In the genomic region with DNA sequence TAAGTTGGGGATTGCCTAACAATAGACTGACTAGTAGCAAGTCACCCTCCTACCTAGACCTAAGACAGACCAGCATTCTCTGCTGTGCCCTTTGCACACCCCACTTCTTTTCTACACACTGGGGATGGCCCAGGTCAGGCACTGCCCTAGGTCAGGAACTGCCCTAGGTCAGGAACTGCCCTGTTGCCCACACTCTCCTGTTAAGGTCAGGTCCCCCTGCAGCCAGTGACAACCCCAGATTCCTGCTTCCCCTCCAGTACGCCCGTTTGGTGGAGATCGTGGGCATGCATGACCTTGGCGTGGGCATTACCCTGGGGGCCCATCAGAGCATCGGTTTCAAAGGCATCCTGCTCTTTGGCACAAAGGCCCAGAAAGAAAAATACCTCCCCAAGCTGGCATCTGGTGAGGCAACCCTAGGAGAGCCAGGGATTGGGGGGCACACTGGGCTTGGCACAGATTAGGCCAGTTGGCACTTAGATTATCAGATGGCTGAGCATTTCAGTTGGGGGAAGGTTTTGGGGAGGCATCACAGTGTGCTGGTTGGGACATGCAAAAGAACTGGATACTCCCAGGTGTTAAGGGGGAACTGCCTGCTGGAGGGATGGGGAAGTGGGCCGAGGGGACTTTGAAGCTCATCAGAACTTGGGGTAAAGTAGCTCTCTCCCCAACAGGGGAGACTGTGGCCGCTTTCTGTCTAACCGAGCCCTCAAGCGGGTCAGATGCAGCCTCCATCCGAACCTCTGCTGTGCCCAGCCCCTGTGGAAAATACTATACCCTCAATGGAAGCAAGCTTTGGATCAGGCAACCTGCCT, we compare ENCODE assay signal across 6 cellular contexts. TPM values are rescaled to one million over a fixed set of nuclear protein-coding genes. Genes with fewer than 3 reads are reported as not detected.
A peak's percentile ranks its signal among the peaks of the same experiment; 100 is the strongest.
DNase-seq lines count a peak whose midpoint lies in the region; ATAC-seq and TF ChIP-seq lines count a peak whose summit lies in the region.

No MANE protein-coding gene starts in this region.

- H3K36me3 ChIP-seq in BLaER1 treated with 17β-estradiol and CSF1 and Interleukin-3, amounts not matched to agents 10 nM and 100 nM: peaks cover 50 to 57% (median 52%) of the 10 kb centered on the region in 11 experiments
- peaks cover 0 to 45% (median 25%) of the 10 kb centered on the region in 4 donors for H3K36me3 ChIP-seq in right lobe of liver

- TF ChIP-seq CTCF in right lobe of liver (IDR thresholded peaks at IDR 0.05): no peak

- intact Hi-C loops in right lobe of liver (cut with DNase I): no loop called here

- H3K9me3 Mint-ChIP-seq in activated CD4-positive, alpha-beta memory T cell treated with anti-CD3 and anti-CD28 coated beads, Interleukin-2, amount 10 ng/mL, durations not matched to agents 7 days and 5 days: no peaks in the 10 kb centered on the region

- peak overlapping the region; percentile 94 to 100 (median 97) for H3K4me2 ChIP-seq in BLaER1 treated with 17β-estradiol and CSF1 and Interleukin-3, amounts not matched to agents 10 nM and 100 nM

- CTCF ChIA-PET in activated CD4-positive, alpha-beta memory T cell treated with anti-CD3 and anti-CD28 coated beads, Interleukin-2, amount 10 ng/mL, durations not matched to agents 7 days and 5 days (lab: Charles Lee): interaction anchor here (0.7 to 5.2 kb wide), 17 partner anchors 9 to 176 kb away, joined by 3 to 61 read pairs (median 4); partner anchors contain the start of genes ACAP1, CTDNEP1, DVL2 and ELP5

- TF ChIP-seq POLR2A in right lobe of liver (IDR thresholded peaks at IDR 0.05): no peak

- POLR2A ChIA-PET in activated CD4-positive, alpha-beta memory T cell treated with anti-CD3 and anti-CD28 coated beads, Interleukin-2, amount 10 ng/mL, durations not matched to agents 7 days and 5 days (lab: Charles Lee): interaction anchor here (1.2 to 8.4 kb wide), 6 partner anchors 11 to 362 kb away, joined by 3 to 100 read pairs (median 8); partner anchors contain the start of genes CTDNEP1, DVL2, ELP5 and GABARAP

- H3K4me3 Mint-ChIP-seq in activated CD4-positive, alpha-beta memory T cell treated with anti-CD3 and anti-CD28 coated beads, Interleukin-2, amount 10 ng/mL, durations not matched to agents 7 days and 5 days: peak overlapping the region; percentile 93

- H3K4me1 Mint-ChIP-seq in activated CD4-positive, alpha-beta memory T cell treated with anti-CD3 and anti-CD28 coated beads, Interleukin-2, amount 10 ng/mL, durations not matched to agents 7 days and 5 days: peaks cover 36% of the 10 kb centered on the region

- H3K4me1 ChIP-seq in BLaER1 treated with 17β-estradiol and CSF1 and Interleukin-3, amounts not matched to agents 10 nM and 100 nM: peaks cover 38 to 58% (median 47%) of the 10 kb centered on the region in 10 experiments
- peaks cover 0 to 39% (median 10%) of the 10 kb centered on the region in 4 donors for H3K4me1 ChIP-seq in right lobe of liver

- H4K20me1 ChIP-seq in BLaER1 treated with 17β-estradiol and CSF1 and Interleukin-3, amounts not matched to agents 10 nM and 100 nM: peaks cover 16 to 68% (median 46%) of the 10 kb centered on the region in 11 experiments; a peak in 20 of 22 replicates

- no peaks in the 10 kb centered on the region for H3K27me3 Mint-ChIP-seq in activated CD4-positive, alpha-beta memory T cell treated with anti-CD3 and anti-CD28 coated beads, Interleukin-2, amount 10 ng/mL, durations not matched to agents 7 days and 5 days

- no peak for DNase-seq in activated CD4-positive, alpha-beta memory T cell treated with anti-CD3 and anti-CD28 coated beads, Interleukin-2, amount 10 ng/mL, durations not matched to agents 7 days and 5 days
- peak in 1 of 3 donors; percentile 17 for DNase-seq in right lobe of liver
- no peak for DNase-seq in superior temporal gyrus (ENCODE audit: extremely low spot score)
- DNase-seq in pons (ENCODE audit: low spot score): no peak
- DNase-seq in SK-N-DZ (ENCODE audit: low spot score): no peak

- peak overlapping the region; percentile 11 to 95 (median 90); a peak in 19 of 22 replicates for H3K9ac ChIP-seq in BLaER1 treated with 17β-estradiol and CSF1 and Interleukin-3, amounts not matched to agents 10 nM and 100 nM

- H3K4me3 ChIP-seq in BLaER1 treated with 17β-estradiol and CSF1 and Interleukin-3, amounts not matched to agents 10 nM and 100 nM: peak overlapping the region in 9 of 10 experiments; percentile 88 to 99 (median 94); a peak in 12 of 20 replicates
- peak overlapping the region; percentile 76 to 99 (median 85) for H3K4me3 ChIP-seq in right lobe of liver

- peaks cover 45% of the 10 kb centered on the region for H3K36me3 Mint-ChIP-seq in activated CD4-positive, alpha-beta memory T cell treated with anti-CD3 and anti-CD28 coated beads, Interleukin-2, amount 10 ng/mL, durations not matched to agents 7 days and 5 days (ENCODE audit: low read depth)

- 33% methylated on average over 4 of the region's 10 CpGs for WGBS in right lobe of liver (ENCODE audit: insufficient coverage, low coverage, low lambda C conversion rate, missing lambda C conversion rate)

- peak overlapping the region; percentile 84 for H3K27ac Mint-ChIP-seq in activated CD4-positive, alpha-beta memory T cell treated with anti-CD3 and anti-CD28 coated beads, Interleukin-2, amount 10 ng/mL, durations not matched to agents 7 days and 5 days

- H3K27ac ChIP-seq in BLaER1 treated with 17β-estradiol and CSF1 and Interleukin-3, amounts not matched to agents 10 nM and 100 nM: 0 out of 22 replicates have a peak overlapping the region, but pooled peaks of 1 of the 11 experiments have one; percentile 89
- H3K27ac ChIP-seq in right lobe of liver: peak overlapping the region; percentile 94 to 100 (median 96)

- H3K27me3 ChIP-seq in BLaER1 treated with 17β-estradiol and CSF1 and Interleukin-3, amounts not matched to agents 10 nM and 100 nM: no peaks in the 10 kb centered on the region
- H3K27me3 ChIP-seq in right lobe of liver: no peaks in the 10 kb centered on the region

- H3K9me3 ChIP-seq in BLaER1 treated with 17β-estradiol and CSF1 and Interleukin-3, amounts not matched to agents 10 nM and 100 nM (replicated peaks in 1 of 11): no peaks in the 10 kb centered on the region
- no peaks in the 10 kb centered on the region for H3K9me3 ChIP-seq in right lobe of liver

- peak in 1 of 4 donors; percentile 7 for ATAC-seq in right lobe of liver

RNA-seq across cellular contexts. Expression of gene ACADVL, which starts 1.7 kb away (rescaled TPM):
- 100 to 1,000 TPM; 364 to 370 TPM for total RNA-seq in activated CD4-positive, alpha-beta memory T cell treated with anti-CD3 and anti-CD28 coated beads, Interleukin-2, amount 10 ng/mL, durations not matched to agents 7 days and 5 days
- total RNA-seq in right lobe of liver: 1,000 to 10,000 TPM in 3 of 6 experiments, 100 to 1,000 TPM in 3; 640 to 1,849 (median 1,071) TPM
- 161 and 169 TPM in 2 replicates for polyA plus RNA-seq in SK-N-DZ (2014; cell fraction: cytosol; rRNA removed)
- polyA plus RNA-seq in SK-N-DZ (2014; cell fraction: nucleus; rRNA removed): 2,152 and 2,253 TPM in 2 replicates

RNA-seq across cellular contexts. Expression of gene DLG4, which starts 1.9 kb away (rescaled TPM):
- total RNA-seq in activated CD4-positive, alpha-beta memory T cell treated with anti-CD3 and anti-CD28 coated beads, Interleukin-2, amount 10 ng/mL, durations not matched to agents 7 days and 5 days: 1 to 10 TPM; 5.2 to 5.3 TPM
- total RNA-seq in right lobe of liver: 1 to 10 TPM; 3.0 to 6.4 (median 4.1) TPM
- 61.1 and 67.3 TPM in 2 replicates for polyA plus RNA-seq in SK-N-DZ (2014; cell fraction: cytosol; rRNA removed)
- polyA plus RNA-seq in SK-N-DZ (2014; cell fraction: nucleus; rRNA removed): 117 and 125 TPM in 2 replicates

RNA-seq across cellular contexts. Expression of gene DVL2, which starts 12.8 kb away (rescaled TPM):
- 10 to 100 TPM; 47.2 to 49.1 TPM for total RNA-seq in activated CD4-positive, alpha-beta memory T cell treated with anti-CD3 and anti-CD28 coated beads, Interleukin-2, amount 10 ng/mL, durations not matched to agents 7 days and 5 days
- 10 to 100 TPM in 4 of 6 experiments, 1 to 10 TPM in 2; 9.6 to 13.5 (median 12.8) TPM for total RNA-seq in right lobe of liver
- polyA plus RNA-seq in SK-N-DZ (2014; cell fraction: cytosol; rRNA removed): 95.7 and 109 TPM in 2 replicates
- 147 and 150 TPM in 2 replicates for polyA plus RNA-seq in SK-N-DZ (2014; cell fraction: nucleus; rRNA removed)

RNA-seq across cellular contexts. Expression of gene PHF23, which starts 17.8 kb away (rescaled TPM):
- 10 to 100 TPM; 45.9 to 53.1 TPM for total RNA-seq in activated CD4-positive, alpha-beta memory T cell treated with anti-CD3 and anti-CD28 coated beads, Interleukin-2, amount 10 ng/mL, durations not matched to agents 7 days and 5 days
- 10 to 100 TPM; 16.0 to 24.3 (median 18.2) TPM for total RNA-seq in right lobe of liver
- polyA plus RNA-seq in SK-N-DZ (2014; cell fraction: cytosol; rRNA removed): 42.8 and 51.6 TPM in 2 replicates
- polyA plus RNA-seq in SK-N-DZ (2014; cell fraction: nucleus; rRNA removed): 17.6 and 24.2 TPM in 2 replicates

RNA-seq across cellular contexts. Expression of gene GABARAP, which starts 20.8 kb away (rescaled TPM):
- 100 to 1,000 TPM; 303 to 313 TPM for total RNA-seq in activated CD4-positive, alpha-beta memory T cell treated with anti-CD3 and anti-CD28 coated beads, Interleukin-2, amount 10 ng/mL, durations not matched to agents 7 days and 5 days
- 100 to 1,000 TPM; 238 to 330 (median 244) TPM for total RNA-seq in right lobe of liver
- 211 and 240 TPM in 2 replicates for polyA plus RNA-seq in SK-N-DZ (2014; cell fraction: cytosol; rRNA removed)
- polyA plus RNA-seq in SK-N-DZ (2014; cell fraction: nucleus; rRNA removed): 119 and 142 TPM in 2 replicates
